ENCODE assay signal across 1 cellular context in genomic region chr7:128654501-128654900, GRCh38. TPM values are rescaled to one million over a fixed set of nuclear protein-coding genes. Genes with fewer than 3 reads are reported as not detected.
"Had no signal": no experiment of that assay in that cellular context is flagged by ENCODE, and none has a peak within 500 bp of the region (broad histone marks: within the 10 kb centered on the region; RNA-seq: fewer than 3 reads in every experiment).

No MANE protein-coding gene starts in this region.

RNA-seq across cellular contexts. Expression of gene GARIN1A, which starts 17.6 kb away (rescaled TPM):
- total RNA-seq: activated naive CD4-positive, alpha-beta T cell treated with anti-CD3 and anti-CD28 coated beads for 36 hours had no signal
